In genomic region chr4:82981116-82981515, GRCh38 we compare ENCODE assay signal across 24 cellular contexts.
"Had no signal": no experiment of that assay in that cellular context is flagged by ENCODE, and none has a peak within 500 bp of the region (broad histone marks: within the 10 kb centered on the region; RNA-seq: fewer than 3 reads in every experiment).

No MANE protein-coding gene starts in this region.

- H2AFZ ChIP-seq: parathyroid adenoma had no signal

- H3K9me3 ChIP-seq: gastrocnemius medialis, neutrophil, right lobe of liver, suprapubic skin, transverse colon, upper lobe of right lung, vagina had no signal

- H3K79me2 ChIP-seq: parathyroid adenoma had no signal

- H3K9ac ChIP-seq: parathyroid adenoma had no signal

- DNase-seq: cortex of kidney; dorsolateral prefrontal cortex; effector CD4-positive, alpha-beta T cell; foreskin fibroblast; gastrocnemius medialis; head of caudate nucleus; naive B cell; right lobe of liver; stimulated activated CD4-positive, alpha-beta T cell treated with anti-CD3 and anti-CD28 coated beads, Interleukin-12 subunit alpha, Interleukin-12 subunit beta, amount 100 ng/mL, for 4 hours; stimulated activated CD4-positive, alpha-beta T cell treated with anti-CD3 and anti-CD28 coated beads, Interleukin-1b, Interleukin-23, amount 100 ng/mL, for 48 hours; stimulated activated CD4-positive, alpha-beta T cell treated with anti-CD3 and anti-CD28 coated beads, Interleukin-4, amount 100 ng/mL, for 1 hour; stimulated activated CD8-positive, alpha-beta memory T cell treated with anti-CD3 and anti-CD28 coated beads, Interleukin-4, amount 100 ng/mL, for 48 hours; stimulated activated naive CD4-positive, alpha-beta T cell; stimulated activated naive CD8-positive, alpha-beta T cell treated with anti-CD3 and anti-CD28 coated beads, Interleukin-15, amount 100 ng/mL, for 72 hours; transverse colon; upper lobe of right lung had no signal

- FAIRE-seq: keratinocyte had no signal

- H3K27me3 ChIP-seq: dorsolateral prefrontal cortex, gastrocnemius medialis, neutrophil, right lobe of liver, suprapubic skin, transverse colon, upper lobe of right lung, vagina had no signal

- H3K4me1 ChIP-seq: gastrocnemius medialis, parathyroid adenoma, right lobe of liver, suprapubic skin, upper lobe of right lung, vagina had no signal

- H3K27ac ChIP-seq: dorsolateral prefrontal cortex, epithelial cell of prostate, gastrocnemius medialis, neutrophil, parathyroid adenoma, right lobe of liver, suprapubic skin, transverse colon, upper lobe of right lung, vagina had no signal

- H3K4me2 ChIP-seq: smooth muscle cell had no signal

- H3K4me3 ChIP-seq: dorsolateral prefrontal cortex, gastrocnemius medialis, lung, right lobe of liver, smooth muscle cell, suprapubic skin, transverse colon, upper lobe of right lung, vagina had no signal

- H3K36me3 ChIP-seq: right lobe of liver had no signal
